ENCODE assay signal across 19 cellular contexts in the genomic region with DNA sequence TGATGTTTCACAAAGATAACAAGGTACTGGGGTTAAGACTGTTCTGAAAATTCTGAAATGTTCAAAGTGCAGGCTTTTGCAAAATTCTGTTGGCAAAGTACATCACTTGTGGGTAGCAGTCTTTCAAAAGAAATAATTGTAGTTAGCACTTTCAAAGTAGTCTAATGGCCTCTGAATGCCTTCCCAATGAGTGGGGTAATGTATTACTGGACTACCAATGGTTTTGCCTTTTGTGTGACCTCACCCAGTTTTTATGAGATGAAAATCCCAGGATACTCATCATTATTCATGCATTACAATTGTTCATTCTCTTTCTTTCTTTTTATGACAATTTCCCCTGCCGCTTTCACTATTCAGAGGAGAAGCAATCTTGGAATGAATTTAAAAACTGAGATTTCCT.
"Had no signal": no experiment of that assay in that cellular context is flagged by ENCODE, and none has a peak within 500 bp of the region (broad histone marks: within the 10 kb centered on the region; RNA-seq: fewer than 3 reads in every experiment).

No MANE protein-coding gene starts in this region.

- H3K9me3 Mint-ChIP-seq: activated B cell treated with CpG ODN at 0.5 μM for 24 hours; activated CD4-positive, alpha-beta T cell treated with anti-CD3 and anti-CD28 coated beads, Interleukin-2, amount 10 ng/mL, durations not matched to agents 24 days and 14 days; activated naive CD4-positive, alpha-beta T cell treated with anti-CD3 and anti-CD28 coated beads for 36 hours; activated naive CD8-positive, alpha-beta T cell treated with anti-CD3 and anti-CD28 coated beads, Interleukin-2, amount 50 U/mL, for 24 hours; activated T-cell treated with anti-CD3 and anti-CD28 coated beads, Interleukin-2, amount 50 U/mL, for 24 hours; activated T-helper 2 cell treated with anti-CD3 and anti-CD28 coated beads, Interferon-gamma antibody, Interleukin-2, Interleukin-4, amounts not matched to agents 10 μg/mL and 5 μg/mL and 100 μg/mL, durations not matched to agents 14 hours and 24 hours and 36 hours; natural killer cell treated with Interleukin-12 subunit alpha and Interleukin-12 subunit beta and Interleukin-15 and Interleukin-18, amount 100 ng/mL, for 72 hours; stimulated activated naive B cell treated with anti-CD40 and anti-IgM and Interleukin-4, amounts not matched to agents 10 μg/mL and 1 μg/mL and 100 μg/mL, for 72 hours had no signal

- H3K4me3 ChIP-seq: esophagus squamous epithelium, lung, thoracic aorta, upper lobe of left lung had no signal

- H3K4me3 Mint-ChIP-seq: activated B cell treated with CpG ODN at 0.5 μM for 24 hours; activated CD4-positive, alpha-beta T cell treated with anti-CD3 and anti-CD28 coated beads, Interleukin-2, amount 10 ng/mL, durations not matched to agents 24 days and 14 days; activated CD8-positive, alpha-beta T cell treated with anti-CD3 and anti-CD28 coated beads, Interleukin-2, amount 10 ng/mL, durations not matched to agents 7 days and 5 days; activated naive CD4-positive, alpha-beta T cell treated with anti-CD3 and anti-CD28 coated beads for 36 hours; activated naive CD8-positive, alpha-beta T cell treated with anti-CD3 and anti-CD28 coated beads, Interleukin-2, amount 50 U/mL, for 24 hours; activated T-cell treated with anti-CD3 and anti-CD28 coated beads, Interleukin-2, amount 50 U/mL, for 24 hours; mesothelial cell of epicardium; natural killer cell treated with Interleukin-12 subunit alpha and Interleukin-12 subunit beta and Interleukin-15 and Interleukin-18, amount 100 ng/mL, for 72 hours; stimulated activated naive B cell treated with anti-CD40 and anti-IgM and Interleukin-4, amounts not matched to agents 10 μg/mL and 1 μg/mL and 100 μg/mL, for 72 hours had no signal

- H3K27me3 ChIP-seq: esophagus squamous epithelium, upper lobe of left lung had no signal

- H3K27ac Mint-ChIP-seq: activated B cell treated with CpG ODN at 0.5 μM for 24 hours; activated CD4-positive, alpha-beta T cell treated with anti-CD3 and anti-CD28 coated beads, Interleukin-2, amount 10 ng/mL, durations not matched to agents 24 days and 14 days; activated CD8-positive, alpha-beta T cell treated with anti-CD3 and anti-CD28 coated beads, Interleukin-2, amount 10 ng/mL, durations not matched to agents 7 days and 5 days; activated naive CD4-positive, alpha-beta T cell treated with anti-CD3 and anti-CD28 coated beads for 36 hours; activated naive CD8-positive, alpha-beta T cell treated with anti-CD3 and anti-CD28 coated beads, Interleukin-2, amount 50 U/mL, for 24 hours; activated T-cell treated with anti-CD3 and anti-CD28 coated beads, Interleukin-2, amount 50 U/mL, for 24 hours; activated T-helper 2 cell treated with anti-CD3 and anti-CD28 coated beads, Interferon-gamma antibody, Interleukin-2, Interleukin-4, amounts not matched to agents 10 μg/mL and 5 μg/mL and 100 μg/mL, durations not matched to agents 14 hours and 24 hours and 36 hours; mesothelial cell of epicardium; natural killer cell treated with Interleukin-12 subunit alpha and Interleukin-12 subunit beta and Interleukin-15 and Interleukin-18, amount 100 ng/mL, for 72 hours; stimulated activated naive B cell treated with anti-CD40 and anti-IgM and Interleukin-4, amounts not matched to agents 10 μg/mL and 1 μg/mL and 100 μg/mL, for 72 hours had no signal

- H3K27ac ChIP-seq: esophagus squamous epithelium, parathyroid adenoma, thoracic aorta, upper lobe of left lung had no signal

- H3K4me1 Mint-ChIP-seq: activated B cell treated with CpG ODN at 0.5 μM for 24 hours; activated CD4-positive, alpha-beta T cell treated with anti-CD3 and anti-CD28 coated beads, Interleukin-2, amount 10 ng/mL, durations not matched to agents 24 days and 14 days; activated naive CD8-positive, alpha-beta T cell treated with anti-CD3 and anti-CD28 coated beads, Interleukin-2, amount 50 U/mL, for 24 hours; mesothelial cell of epicardium; stimulated activated naive B cell treated with anti-CD40 and anti-IgM and Interleukin-4, amounts not matched to agents 10 μg/mL and 1 μg/mL and 100 μg/mL, for 72 hours had no signal

- H3K4me1 ChIP-seq: esophagus squamous epithelium, parathyroid adenoma, upper lobe of left lung had no signal

- ATAC-seq: activated CD8-positive, alpha-beta T cell treated with anti-CD3 and anti-CD28 coated beads, Interleukin-2, amount 10 ng/mL, durations not matched to agents 7 days and 5 days; activated naive CD8-positive, alpha-beta T cell treated with anti-CD3 and anti-CD28 coated beads, Interleukin-2, amount 50 U/mL, for 24 hours; left lobe of liver; natural killer cell treated with Interleukin-12 subunit alpha and Interleukin-12 subunit beta and Interleukin-15 and Interleukin-18, amount 100 ng/mL, for 72 hours; stimulated activated naive B cell treated with anti-CD40 and anti-IgM and Interleukin-4, amounts not matched to agents 10 μg/mL and 1 μg/mL and 100 μg/mL, for 72 hours had no signal

- H3K9me3 ChIP-seq: esophagus squamous epithelium, thoracic aorta, upper lobe of left lung had no signal

- H3K27me3 Mint-ChIP-seq: activated B cell treated with CpG ODN at 0.5 μM for 24 hours; activated CD4-positive, alpha-beta T cell treated with anti-CD3 and anti-CD28 coated beads, Interleukin-2, amount 10 ng/mL, durations not matched to agents 24 days and 14 days; activated naive CD8-positive, alpha-beta T cell treated with anti-CD3 and anti-CD28 coated beads, Interleukin-2, amount 50 U/mL, for 24 hours; natural killer cell treated with Interleukin-12 subunit alpha and Interleukin-12 subunit beta and Interleukin-15 and Interleukin-18, amount 100 ng/mL, for 72 hours; stimulated activated naive B cell treated with anti-CD40 and anti-IgM and Interleukin-4, amounts not matched to agents 10 μg/mL and 1 μg/mL and 100 μg/mL, for 72 hours had no signal

- H3K36me3 ChIP-seq: esophagus squamous epithelium, thoracic aorta, upper lobe of left lung had no signal

- H3K36me3 Mint-ChIP-seq: mesothelial cell of epicardium; natural killer cell treated with Interleukin-12 subunit alpha and Interleukin-12 subunit beta and Interleukin-15 and Interleukin-18, amount 100 ng/mL, for 72 hours; stimulated activated naive B cell treated with anti-CD40 and anti-IgM and Interleukin-4, amounts not matched to agents 10 μg/mL and 1 μg/mL and 100 μg/mL, for 72 hours had no signal

- DNase-seq: activated B cell treated with CpG ODN at 0.5 μM for 24 hours; activated CD4-positive, alpha-beta T cell treated with anti-CD3 and anti-CD28 coated beads, Interleukin-2, amount 10 ng/mL, durations not matched to agents 24 days and 14 days; activated CD8-positive, alpha-beta T cell treated with anti-CD3 and anti-CD28 coated beads, Interleukin-2, amount 10 ng/mL, durations not matched to agents 7 days and 5 days; activated naive CD4-positive, alpha-beta T cell treated with anti-CD3 and anti-CD28 coated beads for 36 hours; activated naive CD8-positive, alpha-beta T cell treated with anti-CD3 and anti-CD28 coated beads, Interleukin-2, amount 50 U/mL, for 24 hours; activated T-cell treated with anti-CD3 and anti-CD28 coated beads, Interleukin-2, amount 50 U/mL, for 24 hours; anterior cingulate cortex; cortex of kidney; effector CD4-positive, alpha-beta T cell; esophagus squamous epithelium; stimulated activated naive B cell treated with anti-CD40 and anti-IgM and Interleukin-4, amounts not matched to agents 10 μg/mL and 1 μg/mL and 100 μg/mL, for 72 hours; upper lobe of left lung had no signal
